Comparison of ENCODE assay signal across 8 cellular contexts in the genomic region with DNA sequence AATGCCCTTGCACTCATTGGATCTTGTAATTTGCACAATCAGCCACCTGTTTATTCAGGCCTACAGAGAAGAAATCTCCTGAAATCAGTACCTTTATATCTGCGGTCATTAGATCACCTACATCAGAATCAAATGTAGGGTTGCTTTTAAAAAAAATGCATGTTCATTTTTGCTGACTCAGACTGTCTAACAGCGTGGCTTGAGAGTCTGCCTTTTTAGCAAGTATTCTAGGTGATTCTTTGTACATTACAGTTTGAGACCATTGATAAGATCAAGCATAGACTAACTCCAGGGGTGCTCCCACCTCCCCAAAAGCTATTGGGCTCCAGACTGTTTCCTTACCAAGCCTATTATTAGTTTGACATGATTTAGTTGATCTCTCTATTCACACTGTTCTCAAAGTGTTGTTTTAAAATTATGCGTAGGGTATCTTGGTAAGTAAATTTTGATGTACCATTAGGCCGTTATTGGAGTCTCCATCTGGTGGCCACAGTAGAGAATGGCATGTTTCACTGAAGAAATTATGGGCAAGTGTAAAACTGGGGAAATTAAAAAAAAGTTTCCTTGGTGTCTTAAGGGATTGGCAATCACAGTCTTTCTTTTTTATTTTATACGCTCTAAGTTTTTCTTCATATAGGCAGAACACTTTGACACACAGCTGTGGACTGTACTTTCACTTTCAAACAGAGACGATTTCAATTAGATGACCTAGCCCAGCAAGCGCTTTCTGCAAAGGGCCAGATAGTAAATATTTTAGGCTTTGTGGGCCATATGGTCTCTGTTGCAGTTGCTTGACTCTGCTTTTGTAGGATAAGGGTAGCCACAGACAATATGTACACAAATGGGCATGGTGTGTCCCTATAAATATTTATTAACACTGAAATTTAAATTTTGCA. TPM values are rescaled to one million over a fixed set of nuclear protein-coding genes. Genes with fewer than 3 reads are reported as not detected.
DNase-seq lines count a peak whose midpoint lies in the region; ATAC-seq lines count a peak whose summit lies in the region.

No MANE protein-coding gene starts in this region.

- ATAC-seq in GM18909 (IDR thresholded peaks at IDR 0.05; ENCODE audit: poor library complexity, unreplicated experiment) (peak; percentile 62), GM19463 (IDR thresholded peaks at IDR 0.05; ENCODE audit: unreplicated experiment) (no peak)

- DNase-seq in D341Med (ENCODE audit: low spot score): peak; percentile 33
- peak; percentile 2 for DNase-seq in NCI-H82 treated with DMSO at 0.1 percent for 48 hours (lab: John Stamatoyannopoulos, UW; ENCODE audit: unreplicated experiment)
- DNase-seq in dedifferentiated amniotic fluid mesenchymal stem cell (ENCODE audit: extremely low spot score): peak; percentile 21
- peak; percentile 41 for DNase-seq in myocyte (ENCODE audit: low read depth)
- no peak for DNase-seq in NCI-H2107 (lab: John Stamatoyannopoulos, UW)
- no peak for DNase-seq in activated CD8-positive, alpha-beta memory T cell treated with anti-CD3 and anti-CD28 coated beads for 24 hours

RNA-seq across cellular contexts. Expression of a gene that starts 33.7 kb away (rescaled TPM):
- total RNA-seq in myocyte: 19.5 and 31.2 TPM in 2 replicates
- polyA plus RNA-seq in myocyte (2012): 16.1 TPM

RNA-seq across cellular contexts. Expression of a gene that starts 58.6 kb away (rescaled TPM):
- total RNA-seq in myocyte: 16.8 and 18.1 TPM in 2 replicates
- 3.8 TPM for polyA plus RNA-seq in myocyte (2012)

Comparison
In these comparisons a context has a peak if more than half of its experiments do, and no peak if none do; other contexts are left out.
1. DNase-seq: peak in D341Med (single experiment), NCI-H82 treated with DMSO at 0.1 percent for 48 hours (single experiment), dedifferentiated amniotic fluid mesenchymal stem cell (single experiment) and myocyte (single experiment); none in NCI-H2107 (single experiment) and activated CD8-positive, alpha-beta memory T cell treated with anti-CD3 and anti-CD28 coated beads for 24 hours (single experiment).